ENCODE assay signal across 8 cellular contexts in the genomic region with DNA sequence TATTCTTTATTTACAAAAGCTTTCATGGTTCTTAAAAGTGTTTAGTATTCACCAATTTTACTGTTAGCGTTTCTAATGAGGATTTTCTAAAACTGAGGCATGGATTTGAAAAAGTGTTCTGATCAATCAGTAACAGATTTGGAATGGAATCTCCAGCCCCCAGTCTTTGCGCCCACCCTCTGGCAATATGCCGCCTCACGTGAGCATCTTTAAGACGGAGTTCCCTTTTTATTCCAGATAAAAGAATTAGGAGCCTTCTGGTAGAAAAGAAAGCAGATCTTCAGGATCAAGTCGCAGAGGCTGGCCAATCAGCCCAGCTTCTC. TPM values are rescaled to one million over a fixed set of nuclear protein-coding genes. Genes with fewer than 3 reads are reported as not detected.
DNase-seq lines count a peak whose midpoint lies in the region; ATAC-seq and TF ChIP-seq lines count a peak whose summit lies in the region.

No MANE protein-coding gene starts in this region.

- ATAC-seq in central memory CD8-positive, alpha-beta T cell (replicated peaks; ENCODE audit: extremely low read depth, poor library complexity, severe bottlenecking) = no peak
- no peak for ATAC-seq in GM21447 (IDR thresholded peaks at IDR 0.05; ENCODE audit: unreplicated experiment)
- ATAC-seq in HG02642 (IDR thresholded peaks at IDR 0.05; ENCODE audit: poor library complexity, unreplicated experiment) = no peak
- no peak for ATAC-seq in GM18873 (IDR thresholded peaks at IDR 0.05; ENCODE audit: low FRiP score, unreplicated experiment)

- H3K36me3 ChIP-seq in A673 (ENCODE audit: insufficient read depth, low read length, poor library complexity, severe bottlenecking) (no peaks in the 10 kb centered on the region), muscle layer of duodenum (ENCODE audit: control insufficient read depth in 1 of 2, insufficient read depth in 2 of 2, low read length in 2 of 2) (peaks cover 0 to under 1% of the 10 kb centered on the region in 2 donors)

- H3K4me1 Mint-ChIP-seq in central memory CD8-positive, alpha-beta T cell = peaks cover 14% of the 10 kb centered on the region

- H3K9me3 Mint-ChIP-seq in central memory CD8-positive, alpha-beta T cell = no peaks in the 10 kb centered on the region

- H3K4me1 ChIP-seq in A673 (ENCODE audit: insufficient read depth, low read length, poor library complexity, severe bottlenecking) (peaks cover 5% of the 10 kb centered on the region), muscle layer of duodenum (ENCODE audit: control insufficient read depth in 1 of 2, insufficient read depth in 2 of 2, low read length in 2 of 2) (peaks cover 0 to 3% of the 10 kb centered on the region in 2 donors)

- H3K36me3 Mint-ChIP-seq in central memory CD8-positive, alpha-beta T cell (ENCODE audit: insufficient read depth) = peaks cover 15% of the 10 kb centered on the region

- intact Hi-C loops in A673 (cut with micrococcal nuclease; ENCODE audit: unreplicated experiment) = no loop called here

- peaks cover 15% of the 10 kb centered on the region for H3K27me3 Mint-ChIP-seq in central memory CD8-positive, alpha-beta T cell

- TSS peak; percentile 39 for BruUV-seq in A673 (replicated peaks; lab: Mats Ljungman, UMichigan)

- POLR2A ChIA-PET in A673 (lab: Charles Lee; ENCODE audit: low non-redundant PET) = no interaction called here

- no peak overlapping the region for H3K27ac Mint-ChIP-seq in central memory CD8-positive, alpha-beta T cell (ENCODE audit: low read depth)

- no peaks in the 10 kb centered on the region for H3K27me3 ChIP-seq in A673 (replicated peaks; ENCODE audit: insufficient read depth, low read depth, low read length, poor library complexity)
- H3K27me3 ChIP-seq in muscle layer of duodenum (ENCODE audit: low read depth, low read length) = no peaks in the 10 kb centered on the region

- TF ChIP-seq CTCF in A673 (conservative IDR thresholded peaks at IDR 0.05; ENCODE audit: low read depth, low read length) (no peak), HFF-Myc (IDR thresholded peaks at IDR 0.05; ENCODE audit: low read depth, low read length, missing control alignments) (no peak)

- H3K4me3 Mint-ChIP-seq in central memory CD8-positive, alpha-beta T cell = peak overlapping the region; percentile 87

- H3K4me3 ChIP-seq in A673 (ENCODE audit: low read depth, low read length, poor library complexity, severe bottlenecking) (peak overlapping the region; percentile 85), HFF-Myc (replicated peaks; ENCODE audit: low read depth, low read length) (peak overlapping the region; percentile 83), muscle layer of duodenum (ENCODE audit: low read depth in 1 of 2, low read length in 2 of 2) (peak overlapping the region; percentile 51 to 61)

- CTCF ChIA-PET in A673 (lab: Charles Lee) = interaction anchor here (0.7 kb wide), 3 partner anchors 35 to 506 kb away, joined by 3 to 5 read pairs (median 4); no protein-coding TSS in a partner anchor

- DNase-seq in A673 (ENCODE audit: low spot score) (no peak), HFF-Myc (ENCODE audit: extremely low read depth, low read depth) (no peak), GF-D8 (lab: John Stamatoyannopoulos, UW) (no peak)
- no peak for DNase-seq in central memory CD8-positive, alpha-beta T cell (ENCODE audit: low spot score in 2 of 2)

- H3K27ac ChIP-seq in A673 (ENCODE audit: low read depth, low read length, poor library complexity, severe bottlenecking) (peak overlapping the region; percentile 77), muscle layer of duodenum (ENCODE audit: low read length) (peak overlapping the region; percentile 26)

- H3K9me3 ChIP-seq in A673 (ENCODE audit: low read depth, low read length, poor library complexity, severe bottlenecking) = no peaks in the 10 kb centered on the region
- H3K9me3 ChIP-seq in muscle layer of duodenum (ENCODE audit: control insufficient read depth in 1 of 2, low read length in 2 of 2) = no peaks in the 10 kb centered on the region

RNA-seq across cellular contexts. Expression of gene TBC1D16, which starts 1.1 kb away (rescaled TPM):
- total RNA-seq in A673 (2021) = 49.1 and 54.7 TPM in 2 replicates

RNA-seq across cellular contexts. Expression of gene CCDC40, which starts 1.8 kb away (rescaled TPM):
- total RNA-seq in A673 (2021) = 3.5 and 6.4 TPM in 2 replicates
